ENCODE assay signal across 10 cellular contexts in the genomic region with DNA sequence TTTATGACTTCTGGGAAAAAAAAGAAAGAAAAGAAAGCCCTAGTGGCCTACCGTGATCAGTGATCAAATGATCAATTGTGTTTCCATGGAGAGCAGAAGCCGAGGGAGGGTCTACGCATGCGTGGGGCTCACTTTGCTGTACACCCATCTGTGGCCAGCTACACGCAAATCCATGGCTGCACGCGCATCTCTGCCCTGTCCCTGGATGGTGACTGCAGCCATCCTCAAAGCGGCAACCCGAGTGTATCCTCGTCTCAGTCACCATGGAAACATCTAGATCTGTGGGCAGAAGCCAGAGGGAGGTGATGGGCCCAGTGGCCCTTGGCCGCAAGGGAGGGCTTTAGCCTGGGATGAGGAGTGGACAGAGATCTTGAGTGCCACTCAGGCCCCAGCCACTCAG. TPM values are rescaled to one million over a fixed set of nuclear protein-coding genes. Genes with fewer than 3 reads are reported as not detected.
DNase-seq lines count a peak whose midpoint lies in the region; ATAC-seq and TF ChIP-seq lines count a peak whose summit lies in the region.
"Had no signal": no experiment of that assay in that cellular context is flagged by ENCODE, and none has a peak within 500 bp of the region (broad histone marks: within the 10 kb centered on the region; RNA-seq: fewer than 3 reads in every experiment).

No MANE protein-coding gene starts in this region.

- H3K9me3 ChIP-seq in esophagus squamous epithelium (no peaks in the 10 kb centered on the region), smooth muscle cell (replicated peaks; ENCODE audit: low read depth) (no peaks in the 10 kb centered on the region)

- peaks cover 14% of the 10 kb centered on the region for H3F3A ChIP-seq in smooth muscle cell (ENCODE audit: low read depth)

- H3K4me1 Mint-ChIP-seq in T-helper 2 cell treated with Interferon-gamma antibody and Interleukin-4, amounts not matched to agents 5 μg/mL and 100 μg/mL, for 36 hours (ENCODE audit: low read depth), result peaks cover 17% of the 10 kb centered on the region

- peak overlapping the region; percentile 4 for H3K4me3 Mint-ChIP-seq in T-helper 2 cell treated with Interferon-gamma antibody and Interleukin-4, amounts not matched to agents 5 μg/mL and 100 μg/mL, for 36 hours

- no peaks in the 10 kb centered on the region for H3K79me2 ChIP-seq in smooth muscle cell (ENCODE audit: low read depth)

- H3K27me3 Mint-ChIP-seq in T-helper 2 cell treated with Interferon-gamma antibody and Interleukin-4, amounts not matched to agents 5 μg/mL and 100 μg/mL, for 36 hours (ENCODE audit: low read depth), result peaks cover 40% of the 10 kb centered on the region

- no peak for DNase-seq in T-helper 2 cell treated with Interferon-gamma antibody and Interleukin-4, amounts not matched to agents 5 μg/mL and 100 μg/mL, for 36 hours (ENCODE audit: low spot score)
- DNase-seq in T-helper 2 cell (no peak), SK-N-DZ (ENCODE audit: low spot score) (peak; percentile 29), esophagus squamous epithelium (lab: John Stamatoyannopoulos, UW) (no peak), smooth muscle cell (lab: John Stamatoyannopoulos, UW; ENCODE audit: unreplicated experiment) (no peak), kidney glomerular epithelial cell (lab: John Stamatoyannopoulos, UW) (no peak), NCI-H1105 treated with DMSO at 0.1 percent for 48 hours (lab: John Stamatoyannopoulos, UW) (no peak)

- H3K36me3 Mint-ChIP-seq in T-helper 2 cell treated with Interferon-gamma antibody and Interleukin-4, amounts not matched to agents 5 μg/mL and 100 μg/mL, for 36 hours (ENCODE audit: low read depth), result no peaks in the 10 kb centered on the region

- H3K9me3 Mint-ChIP-seq in T-helper 2 cell treated with Interferon-gamma antibody and Interleukin-4, amounts not matched to agents 5 μg/mL and 100 μg/mL, for 36 hours, result no peaks in the 10 kb centered on the region
- H3K9me3 Mint-ChIP-seq: mesothelial cell of epicardium had no signal

- H3K4me2 ChIP-seq in smooth muscle cell, result peak overlapping the region; percentile 86

- H3K36me3 ChIP-seq in esophagus squamous epithelium, result peaks cover 0 to 10% (median 0%) of the 10 kb centered on the region in 3 donors
- H3K36me3 ChIP-seq in smooth muscle cell (ENCODE audit: low read depth), result no peaks in the 10 kb centered on the region

- H2AFZ ChIP-seq in smooth muscle cell (ENCODE audit: low read depth), result no peak overlapping the region

- H3K27me3 ChIP-seq in esophagus squamous epithelium, result peaks cover 0 to 5% (median 0%) of the 10 kb centered on the region in 4 donors
- peaks cover 10% of the 10 kb centered on the region for H3K27me3 ChIP-seq in smooth muscle cell (ENCODE audit: low read depth)

- TF ChIP-seq CTCF in esophagus squamous epithelium (IDR thresholded peaks at IDR 0.05), result no peak
- TF ChIP-seq CTCF in smooth muscle cell (IDR thresholded peaks at IDR 0.05; ENCODE audit: borderline replicate concordance, insufficient read depth, poor library complexity, severe bottlenecking), result no peak

- intact Hi-C loops in esophagus squamous epithelium (cut with DNase I), result no loop called here

- no peak overlapping the region for H3K27ac Mint-ChIP-seq in T-helper 2 cell treated with Interferon-gamma antibody and Interleukin-4, amounts not matched to agents 5 μg/mL and 100 μg/mL, for 36 hours

- no peak overlapping the region for H3K9ac ChIP-seq in smooth muscle cell (ENCODE audit: low read depth)

- peak overlapping the region in 2 of 4 donors; percentile 59 to 82 for H3K27ac ChIP-seq in esophagus squamous epithelium
- no peak overlapping the region for H3K27ac ChIP-seq in smooth muscle cell (ENCODE audit: low read depth)

- H4K20me1 ChIP-seq in smooth muscle cell (ENCODE audit: low read depth), result no peaks in the 10 kb centered on the region

- peaks cover 12 to 45% (median 14%) of the 10 kb centered on the region in 3 donors for H3K4me1 ChIP-seq in esophagus squamous epithelium
- H3K4me1 ChIP-seq in smooth muscle cell (ENCODE audit: low read depth), result no peaks in the 10 kb centered on the region

- WGBS in esophagus squamous epithelium, 2 donors, result 63 to 74% methylated on average over 8 to 10 of the region's 11 CpGs
- 69% methylated on average over 11 of the region's 11 CpGs for WGBS in smooth muscle cell (ENCODE audit: low lambda C conversion rate)

- H3K4me3 ChIP-seq in esophagus squamous epithelium (peak overlapping the region in 3 of 4 donors; percentile 67 to 90 (median 77)), smooth muscle cell (peak overlapping the region; percentile 54)

- no peak for TF ChIP-seq POLR2A in esophagus squamous epithelium (IDR thresholded peaks at IDR 0.05)

- no peak for ATAC-seq in HG03521 (IDR thresholded peaks at IDR 0.05; ENCODE audit: unreplicated experiment)

RNA-seq across cellular contexts. Expression of a gene that starts 0.8 kb away (rescaled TPM):
- 0.65 and 3.8 TPM in 2 replicates for polyA plus RNA-seq in SK-N-DZ (2014; cell fraction: cytosol; rRNA removed)
- 1.1 and 1.5 TPM in 2 replicates for polyA plus RNA-seq in SK-N-DZ (2014; cell fraction: nucleus; rRNA removed)
- 1 to 10 TPM; 2.1 to 5.0 (median 3.3) TPM for total RNA-seq in esophagus squamous epithelium
- 6.0 and 11.7 TPM in 2 replicates for total RNA-seq in smooth muscle cell
- polyA plus RNA-seq in smooth muscle cell, result 2.4 and 3.4 TPM in 2 replicates

RNA-seq across cellular contexts. Expression of a gene that starts 44.4 kb away (rescaled TPM):
- polyA plus RNA-seq in SK-N-DZ (2014; cell fraction: cytosol; rRNA removed), result not detected in 2 replicates
- not detected in 2 replicates for polyA plus RNA-seq in SK-N-DZ (2014; cell fraction: nucleus; rRNA removed)
- 10 to 100 TPM; 14.5 to 99.5 (median 62.5) TPM for total RNA-seq in esophagus squamous epithelium
- total RNA-seq in smooth muscle cell, result 1.4 and 3.6 TPM in 2 replicates
- polyA plus RNA-seq in smooth muscle cell, result 0.23 and 0.85 TPM in 2 replicates
- total RNA-seq: HT1080, mesothelial cell of epicardium had no signal
